Comparison of ENCODE assay signal across 1 cellular context in genomic region chr9:112278152-112278551, GRCh38.
TF ChIP-seq lines count a peak whose summit lies in the region.

No MANE protein-coding gene starts in this region.

TF ChIP-seq in IMR-90, 13 proteins besides CTCF, POLR2A, EP300 and RAD21 (continued from another document):
- TF ChIP-seq ELK1 (IDR thresholded peaks at IDR 0.05; ENCODE audit: borderline replicate concordance, low read depth, low read length) (no peak), RCOR1 (IDR thresholded peaks at IDR 0.05; ENCODE audit: insufficient replicate concordance, low read length) (no peak), CEBPB (IDR thresholded peaks at IDR 0.05; ENCODE audit: low read depth, low read length) (no peak)
